17 cellular contexts compared by ENCODE assay signal in the genomic region with DNA sequence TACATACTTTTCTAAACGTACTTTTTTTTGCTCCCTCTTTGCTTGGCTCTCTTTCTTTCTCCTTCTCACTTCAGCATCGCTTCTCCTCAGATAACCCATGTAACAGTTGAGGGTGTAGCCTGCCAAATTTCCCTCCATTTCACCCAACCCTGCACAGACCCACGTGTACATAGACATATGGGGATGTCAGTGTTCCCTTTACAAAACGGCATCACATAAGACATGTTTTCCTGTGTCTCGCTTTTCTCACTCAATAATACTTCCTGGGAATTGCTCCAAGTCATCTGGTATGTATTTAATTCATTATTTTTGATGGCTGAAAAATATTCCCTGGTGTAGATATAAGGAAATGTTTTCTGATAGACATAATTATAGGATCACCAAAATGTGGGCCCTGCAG.
"Had no signal": no experiment of that assay in that cellular context is flagged by ENCODE, and none has a peak within 500 bp of the region (broad histone marks: within the 10 kb centered on the region; RNA-seq: fewer than 3 reads in every experiment).

No MANE protein-coding gene starts in this region.

- H3K4me3 Mint-ChIP-seq: activated CD4-positive, alpha-beta memory T cell treated with anti-CD3 and anti-CD28 coated beads for 36 hours; activated CD8-positive, alpha-beta memory T cell treated with anti-CD3 and anti-CD28 coated beads, Interleukin-2, amount 10 ng/mL, durations not matched to agents 7 days and 5 days; activated naive CD8-positive, alpha-beta T cell treated with anti-CD3 and anti-CD28 coated beads, Interleukin-2, amount 10 ng/mL, durations not matched to agents 7 days and 5 days; naive thymus-derived CD4-positive, alpha-beta T cell; neural progenitor cell; T-helper 2 cell treated with Interferon-gamma antibody and Interleukin-4, amounts not matched to agents 5 μg/mL and 100 μg/mL, for 36 hours; WTC11 had no signal

- H3K27ac ChIP-seq: body of pancreas, coronary artery, neural progenitor cell, prostate gland, right atrium auricular region, tibial nerve had no signal

- H3K4me3 ChIP-seq: body of pancreas, coronary artery, neural progenitor cell, prostate gland, right atrium auricular region, tibial nerve had no signal

- H3K9me3 ChIP-seq: body of pancreas, prostate gland, right atrium auricular region had no signal

- H3K27me3 ChIP-seq: body of pancreas, neural progenitor cell, right atrium auricular region had no signal

- H3K4me1 ChIP-seq: body of pancreas, prostate gland, right atrium auricular region had no signal

- H3K36me3 Mint-ChIP-seq: activated CD4-positive, alpha-beta memory T cell treated with anti-CD3 and anti-CD28 coated beads for 36 hours; activated CD8-positive, alpha-beta memory T cell treated with anti-CD3 and anti-CD28 coated beads, Interleukin-2, amount 10 ng/mL, durations not matched to agents 7 days and 5 days; activated naive CD8-positive, alpha-beta T cell treated with anti-CD3 and anti-CD28 coated beads, Interleukin-2, amount 10 ng/mL, durations not matched to agents 7 days and 5 days; naive thymus-derived CD4-positive, alpha-beta T cell; neural progenitor cell; WTC11 had no signal

- H3K36me3 ChIP-seq: neural progenitor cell, prostate gland, right atrium auricular region, tibial nerve had no signal

- H3K27ac Mint-ChIP-seq: activated CD4-positive, alpha-beta memory T cell treated with anti-CD3 and anti-CD28 coated beads for 36 hours; activated CD8-positive, alpha-beta memory T cell treated with anti-CD3 and anti-CD28 coated beads, Interleukin-2, amount 10 ng/mL, durations not matched to agents 7 days and 5 days; activated naive CD8-positive, alpha-beta T cell treated with anti-CD3 and anti-CD28 coated beads, Interleukin-2, amount 10 ng/mL, durations not matched to agents 7 days and 5 days; naive thymus-derived CD4-positive, alpha-beta T cell; neural progenitor cell; T-helper 2 cell treated with Interferon-gamma antibody and Interleukin-4, amounts not matched to agents 5 μg/mL and 100 μg/mL, for 36 hours; WTC11 had no signal

- ATAC-seq: activated CD8-positive, alpha-beta memory T cell treated with anti-CD3 and anti-CD28 coated beads, Interleukin-2, amount 10 ng/mL, durations not matched to agents 7 days and 5 days; body of pancreas; naive thymus-derived CD4-positive, alpha-beta T cell; stimulated activated naive CD8-positive, alpha-beta T cell treated with anti-CD3 and anti-CD28 coated beads, Interleukin-15, Interleukin-2, amounts not matched to agents 100 U/mL and 50 U/mL, for 24 hours; WTC11 had no signal

- H3K9me3 Mint-ChIP-seq: activated CD4-positive, alpha-beta memory T cell treated with anti-CD3 and anti-CD28 coated beads for 36 hours; T-helper 2 cell treated with Interferon-gamma antibody and Interleukin-4, amounts not matched to agents 5 μg/mL and 100 μg/mL, for 36 hours had no signal

- DNase-seq: activated CD4-positive, alpha-beta memory T cell treated with anti-CD3 and anti-CD28 coated beads for 36 hours; activated CD4-positive, alpha-beta T cell treated with anti-CD3 and anti-CD28 coated beads for 4 hours; activated CD8-positive, alpha-beta memory T cell treated with anti-CD3 and anti-CD28 coated beads, Interleukin-2, amount 10 ng/mL, durations not matched to agents 7 days and 5 days; activated naive CD8-positive, alpha-beta T cell treated with anti-CD3 and anti-CD28 coated beads, Interleukin-2, amount 10 ng/mL, durations not matched to agents 7 days and 5 days; body of pancreas; mesenchymal stem cell; naive thymus-derived CD4-positive, alpha-beta T cell; stimulated activated CD4-positive, alpha-beta T cell treated with anti-CD3 and anti-CD28 coated beads, Interleukin-2, amount 100 ng/mL, for 24 hours; stimulated activated naive CD8-positive, alpha-beta T cell treated with anti-CD3 and anti-CD28 coated beads, Interleukin-15, Interleukin-2, amounts not matched to agents 100 U/mL and 50 U/mL, for 24 hours; substantia nigra had no signal
